Comparison of ENCODE assay signal across 1 cellular context in the genomic region with DNA sequence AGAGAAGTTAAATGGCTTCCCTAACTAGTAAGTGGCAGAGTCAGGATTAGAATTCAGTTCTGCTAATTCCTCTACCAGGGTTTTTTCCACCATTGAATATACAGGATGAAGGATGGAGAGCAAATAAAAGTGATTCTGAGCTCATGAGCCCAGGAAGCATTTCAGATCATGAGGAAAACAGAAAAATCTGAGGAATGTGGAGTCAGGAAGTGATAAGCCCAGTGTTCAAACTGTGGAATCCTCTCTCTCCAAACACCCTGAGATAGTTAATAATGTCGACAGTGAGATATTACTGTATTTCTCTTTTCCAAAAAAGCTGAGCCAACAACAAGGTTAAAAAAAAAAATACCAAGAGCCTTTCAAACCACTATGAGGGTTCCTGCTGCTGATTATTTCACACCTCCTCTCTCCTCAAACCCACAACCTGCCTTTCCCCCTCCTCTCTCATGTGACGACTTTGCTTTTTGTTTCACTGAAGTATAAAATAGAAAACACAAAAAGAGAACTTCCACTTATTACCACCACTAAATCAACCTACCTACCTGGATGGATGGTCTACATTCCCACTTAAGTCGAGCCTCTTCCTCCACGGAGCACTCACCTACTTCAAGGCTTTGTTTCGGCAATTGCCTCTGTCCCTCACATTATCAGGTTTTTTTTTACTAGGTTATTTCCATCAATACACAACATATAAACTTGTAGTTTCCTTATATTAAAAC.
TF ChIP-seq lines count a peak whose summit lies in the region.

No MANE protein-coding gene starts in this region.

TF ChIP-seq in H1, 55 proteins besides CTCF, POLR2A, EP300 and RAD21:
- no peak for TF ChIP-seq CEBPB (IDR thresholded peaks at IDR 0.05; ENCODE audit: low read depth, low read length)
- no peak for TF ChIP-seq MAFK (IDR thresholded peaks at IDR 0.05; ENCODE audit: low read depth, low read length)
- TF ChIP-seq BRCA1 (IDR thresholded peaks at IDR 0.05; ENCODE audit: low read depth, low read length): no peak
- no peak for TF ChIP-seq HDAC2 (IDR thresholded peaks at IDR 0.05; ENCODE audit: borderline replicate concordance in 1 of 2, low read depth in 2 of 2, low read length in 2 of 2)
- no peak for TF ChIP-seq CBX5 (IDR thresholded peaks at IDR 0.05; ENCODE audit: low read depth, low read length)
- no peak for TF ChIP-seq SRF (IDR thresholded peaks at IDR 0.05; ENCODE audit: low read depth, low read length)
